Comparison of ENCODE assay signal across 17 cellular contexts in the genomic region with DNA sequence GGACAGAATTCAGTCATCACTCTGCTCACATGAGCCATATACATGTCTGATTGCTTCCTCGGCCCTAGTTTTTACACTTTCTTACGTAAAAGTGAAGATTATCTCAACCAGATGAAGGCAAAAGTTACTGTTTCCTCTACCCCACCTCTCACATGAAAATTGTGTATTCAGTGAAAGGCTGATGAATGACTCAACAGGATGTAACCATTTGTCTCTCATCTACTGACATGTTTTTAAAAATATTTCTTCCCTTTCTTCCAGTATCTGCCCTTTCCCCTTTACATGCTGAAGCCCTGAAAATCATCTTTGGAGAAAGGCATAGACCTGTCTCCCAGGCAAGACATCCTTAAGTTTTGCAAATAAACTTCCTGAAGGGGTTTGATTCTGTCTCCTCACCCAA.
DNase-seq lines count a peak whose midpoint lies in the region; ATAC-seq and TF ChIP-seq lines count a peak whose summit lies in the region.
"Had no signal": no experiment of that assay in that cellular context is flagged by ENCODE, and none has a peak within 500 bp of the region (broad histone marks: within the 10 kb centered on the region; RNA-seq: fewer than 3 reads in every experiment).

No MANE protein-coding gene starts in this region.

- H3K27me3 ChIP-seq in A673 (replicated peaks; ENCODE audit: insufficient read depth, low read depth, low read length, poor library complexity) (no peaks in the 10 kb centered on the region), Karpas-422 (ENCODE audit: low read length) (no peaks in the 10 kb centered on the region), foreskin keratinocyte (no peaks in the 10 kb centered on the region)

- POLR2A ChIA-PET in A673 (lab: Charles Lee; ENCODE audit: low non-redundant PET): no interaction called here

- CTCF ChIA-PET in A673 (lab: Charles Lee): no interaction called here

- ATAC-seq in foreskin keratinocyte: peak; percentile 48
- ATAC-seq in GM21619 (IDR thresholded peaks at IDR 0.05; ENCODE audit: unreplicated experiment): no peak
- ATAC-seq: GM12878 had no signal

- TF ChIP-seq CTCF in A673 (conservative IDR thresholded peaks at IDR 0.05; ENCODE audit: low read depth, low read length) (no peak), foreskin keratinocyte (conservative IDR thresholded peaks at IDR 0.05) (no peak), coronary artery (IDR thresholded peaks at IDR 0.05) (no peak)

- peaks cover 35% of the 10 kb centered on the region for H3K79me2 ChIP-seq in Karpas-422 (ENCODE audit: low read length)

- H4K20me1 ChIP-seq in Karpas-422 (ENCODE audit: insufficient read depth, low read depth, low read length): no peaks in the 10 kb centered on the region

- intact Hi-C loops in A673 (cut with micrococcal nuclease; ENCODE audit: unreplicated experiment): no loop called here

- no peaks in the 10 kb centered on the region for H3K36me3 ChIP-seq in A673 (ENCODE audit: insufficient read depth, low read length, poor library complexity, severe bottlenecking)
- H3K36me3 ChIP-seq in Karpas-422 (ENCODE audit: insufficient read depth, low read length): peaks cover 38% of the 10 kb centered on the region

- H3K9me2 ChIP-seq in Karpas-422 (replicated peaks; ENCODE audit: insufficient read depth, low read length): no peaks in the 10 kb centered on the region

- H3K27ac ChIP-seq in A673 (ENCODE audit: low read depth, low read length, poor library complexity, severe bottlenecking) (no peak overlapping the region), Karpas-422 (ENCODE audit: low read length) (peak overlapping the region; percentile 98), epithelial cell of prostate (peak overlapping the region; percentile 36), foreskin keratinocyte (no peak overlapping the region), coronary artery (no peak overlapping the region)
- H3K27ac ChIP-seq: PC-9 had no signal

- H3K4me2 ChIP-seq in Karpas-422 (ENCODE audit: low read depth, low read length, poor library complexity, severe bottlenecking): no peak overlapping the region
- H3K4me2 ChIP-seq: PC-9 had no signal

- H3K4me3 ChIP-seq in A673 (ENCODE audit: low read depth, low read length, poor library complexity, severe bottlenecking): no peak overlapping the region
- H3K4me3 ChIP-seq in Karpas-422 (ENCODE audit: low read length): no peak overlapping the region
- H3K4me3 ChIP-seq in coronary artery: no peak overlapping the region
- H3K4me3 ChIP-seq: GM12878, PC-9 had no signal

- BruUV-seq in A673 (replicated peaks; lab: Mats Ljungman, UMichigan): no TSS peak

- H3K9me3 ChIP-seq in A673 (ENCODE audit: low read depth, low read length, poor library complexity, severe bottlenecking): no peaks in the 10 kb centered on the region
- no peaks in the 10 kb centered on the region for H3K9me3 ChIP-seq in Karpas-422 (ENCODE audit: low read length)

- DNase-seq in A673 (ENCODE audit: low spot score) (peak; percentile 19), Karpas-422 (peak; percentile 52), epithelial cell of prostate (ENCODE audit: low read depth, low spot score) (no peak), foreskin keratinocyte (no peak), coronary artery (ENCODE audit: low spot score) (no peak), putamen (ENCODE audit: low spot score) (no peak), NCI-H524 treated with DMSO at 0.1 percent for 48 hours (lab: John Stamatoyannopoulos, UW) (no peak)
- DNase-seq: CD4-positive, alpha-beta T cell; DMS79 treated with DMSO at 0.1 percent for 48 hours; KBM-7; NCI-H1092 treated with DMSO at 0.1 percent for 48 hours; NCI-H2081 treated with DMSO at 0.1 percent for 48 hours; NCI-H510A; NCI-H82; PC-9 had no signal

- peak overlapping the region; percentile 26; the same call in 1 of the 2 replicates for H2AFZ ChIP-seq in Karpas-422 (ENCODE audit: low read length)
- H2AFZ ChIP-seq: PC-9 had no signal

- H3K4me1 ChIP-seq in A673 (ENCODE audit: insufficient read depth, low read length, poor library complexity, severe bottlenecking): no peaks in the 10 kb centered on the region
- H3K4me1 ChIP-seq in Karpas-422 (ENCODE audit: low read length): peaks cover 95% of the 10 kb centered on the region
- H3K4me1 ChIP-seq in foreskin keratinocyte: peaks cover 37% of the 10 kb centered on the region

- peak overlapping the region; percentile 11; the same call in 1 of the 2 replicates for H3K9ac ChIP-seq in Karpas-422 (ENCODE audit: low read length)

Comparison
In these comparisons a context has a peak if more than half of its experiments do, and no peak if none do; other contexts are left out.
1. DNase-seq: peak in A673 (single experiment) and Karpas-422 (single experiment); none in epithelial cell of prostate (single experiment), foreskin keratinocyte (0 of 2), coronary artery (single experiment), putamen (single experiment) and NCI-H524 treated with DMSO at 0.1 percent for 48 hours (single experiment).
2. H3K27ac ChIP-seq: peak in Karpas-422 (single experiment) and epithelial cell of prostate (single experiment); none in A673 (single experiment), foreskin keratinocyte (single experiment) and coronary artery (0 of 2).